ENCODE assay signal across 25 cellular contexts in genomic region chr9:5112646-5113045, GRCh38.
"Had no signal": no experiment of that assay in that cellular context is flagged by ENCODE, and none has a peak within 500 bp of the region (broad histone marks: within the 10 kb centered on the region; RNA-seq: fewer than 3 reads in every experiment).

No MANE protein-coding gene starts in this region.

- H3K4me3 Mint-ChIP-seq: mesothelial cell of epicardium; naive thymus-derived CD4-positive, alpha-beta T cell; nephron; neural progenitor cell; stimulated activated memory B cell treated with anti-CD40 and anti-IgM and Interleukin-4, amounts not matched to agents 10 μg/mL and 1 μg/mL and 100 μg/mL, for 72 hours; stimulated activated naive CD8-positive, alpha-beta T cell treated with anti-CD3 and anti-CD28 coated beads, Interleukin-15, Interleukin-2, amounts not matched to agents 100 ng/mL and 50 ng/mL, for 24 hours had no signal

- H3K4me1 Mint-ChIP-seq: mesothelial cell of epicardium; nephron; neural progenitor cell; stimulated activated memory B cell treated with anti-CD40 and anti-IgM and Interleukin-4, amounts not matched to agents 10 μg/mL and 1 μg/mL and 100 μg/mL, for 72 hours had no signal

- H3K27me3 Mint-ChIP-seq: naive thymus-derived CD4-positive, alpha-beta T cell; stimulated activated memory B cell treated with anti-CD40 and anti-IgM and Interleukin-4, amounts not matched to agents 10 μg/mL and 1 μg/mL and 100 μg/mL, for 72 hours; stimulated activated naive CD8-positive, alpha-beta T cell treated with anti-CD3 and anti-CD28 coated beads, Interleukin-15, Interleukin-2, amounts not matched to agents 100 ng/mL and 50 ng/mL, for 24 hours had no signal

- H3K4me3 ChIP-seq: coronary artery, esophagus squamous epithelium, heart right ventricle, neural progenitor cell, prostate gland, right atrium auricular region, sigmoid colon, thoracic aorta, tibial nerve, upper lobe of left lung, uterus had no signal

- H3K27me3 ChIP-seq: esophagus squamous epithelium, heart right ventricle, neural progenitor cell, right atrium auricular region, sigmoid colon, tibial nerve, upper lobe of left lung, uterus had no signal

- H3K27ac Mint-ChIP-seq: mesothelial cell of epicardium; naive thymus-derived CD4-positive, alpha-beta T cell; nephron; neural progenitor cell; stimulated activated memory B cell treated with anti-CD40 and anti-IgM and Interleukin-4, amounts not matched to agents 10 μg/mL and 1 μg/mL and 100 μg/mL, for 72 hours; stimulated activated naive CD8-positive, alpha-beta T cell treated with anti-CD3 and anti-CD28 coated beads, Interleukin-15, Interleukin-2, amounts not matched to agents 100 ng/mL and 50 ng/mL, for 24 hours had no signal

- H3K27ac ChIP-seq: coronary artery, esophagus squamous epithelium, heart right ventricle, neural progenitor cell, prostate gland, right atrium auricular region, sigmoid colon, thoracic aorta, tibial nerve, upper lobe of left lung, uterus had no signal

- H3K9me3 Mint-ChIP-seq: nephron; neural progenitor cell; stimulated activated naive CD8-positive, alpha-beta T cell treated with anti-CD3 and anti-CD28 coated beads, Interleukin-15, Interleukin-2, amounts not matched to agents 100 ng/mL and 50 ng/mL, for 24 hours had no signal

- H3K9me3 ChIP-seq: prostate gland, right atrium auricular region, sigmoid colon, thoracic aorta, uterus had no signal

- H3K9ac ChIP-seq: neural progenitor cell had no signal

- ATAC-seq: left colon; naive thymus-derived CD4-positive, alpha-beta T cell; stimulated activated memory B cell treated with anti-CD40 and anti-IgM and Interleukin-4, amounts not matched to agents 10 μg/mL and 1 μg/mL and 100 μg/mL, for 72 hours had no signal

- DNase-seq: dermis blood vessel endothelial cell; effector memory CD4-positive, alpha-beta T cell; erythroblast; esophagus squamous epithelium; foreskin melanocyte; glutamatergic neuron; heart right ventricle; hippocampal formation; mesenchymal stem cell; naive thymus-derived CD4-positive, alpha-beta T cell; stimulated activated CD4-positive, alpha-beta T cell treated with anti-CD3 and anti-CD28 coated beads, Interleukin-4, amount 100 ng/mL, for 4 hours; uterus had no signal

- H3K36me3 ChIP-seq: neural progenitor cell, uterus had no signal

- H3K4me1 ChIP-seq: esophagus squamous epithelium, heart right ventricle, neural progenitor cell, prostate gland, right atrium auricular region, sigmoid colon, tibial nerve, upper lobe of left lung, uterus had no signal
